Comparison of ENCODE assay signal across 20 cellular contexts in the genomic region with DNA sequence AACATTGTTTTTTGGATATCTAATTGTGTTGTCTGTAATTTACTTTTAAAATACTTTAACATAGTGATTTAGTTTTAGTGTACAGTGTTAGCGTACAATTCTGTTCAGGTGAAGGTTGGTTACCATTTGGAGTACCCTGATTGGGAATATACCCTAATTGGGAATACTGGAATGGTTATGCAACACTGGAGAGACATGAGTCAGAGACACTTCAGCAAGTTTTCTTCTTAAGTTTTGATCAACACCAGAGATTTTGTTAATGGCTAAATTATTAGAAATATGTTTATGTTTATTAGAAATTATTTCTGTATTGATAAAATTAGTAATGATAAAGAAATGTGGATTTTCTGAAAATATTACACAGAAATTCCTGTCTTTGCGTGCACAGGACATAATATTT.
DNase-seq lines count a peak whose midpoint lies in the region; ATAC-seq, FAIRE-seq and TF ChIP-seq lines count a peak whose summit lies in the region.
"Had no signal": no experiment of that assay in that cellular context is flagged by ENCODE, and none has a peak within 500 bp of the region (broad histone marks: within the 10 kb centered on the region; RNA-seq: fewer than 3 reads in every experiment).

No MANE protein-coding gene starts in this region.

- TF ChIP-seq CTCF in OCI-LY3 (IDR thresholded peaks at IDR 0.05; ENCODE audit: low read depth, low read length) = no peak
- TF ChIP-seq CTCF in bronchial epithelial cell (IDR thresholded peaks at IDR 0.05; ENCODE audit: insufficient read depth, low read length, severe bottlenecking) = no peak

- H3K27ac ChIP-seq in GM23248 = no peak overlapping the region
- H3K27ac ChIP-seq in OCI-LY3 (ENCODE audit: low read length) = peak overlapping the region; percentile 91
- H3K27ac ChIP-seq: 22Rv1, BLaER1, HL-60 had no signal

- in situ Hi-C loops in GM23248 (cut with MboI) = no loop called here

- H3K9me3 Mint-ChIP-seq in activated CD8-positive, alpha-beta T cell treated with anti-CD3 and anti-CD28 coated beads, Interleukin-2, amount 10 ng/mL, durations not matched to agents 7 days and 5 days (ENCODE audit: insufficient read depth) = no peaks in the 10 kb centered on the region
- H3K9me3 Mint-ChIP-seq in activated naive CD4-positive, alpha-beta T cell treated with anti-CD3 and anti-CD28 coated beads, Interleukin-2, amount 50 U/mL, for 72 hours = no peaks in the 10 kb centered on the region
- H3K9me3 Mint-ChIP-seq: CD14-positive monocyte had no signal

- H3K4me1 Mint-ChIP-seq in activated CD8-positive, alpha-beta T cell treated with anti-CD3 and anti-CD28 coated beads, Interleukin-2, amount 10 ng/mL, durations not matched to agents 7 days and 5 days (ENCODE audit: low read depth) = peaks cover 8% of the 10 kb centered on the region
- H3K4me1 Mint-ChIP-seq: CD14-positive monocyte had no signal

- no peaks in the 10 kb centered on the region for H3K36me3 ChIP-seq in GM23248 (ENCODE audit: low read depth)
- H3K36me3 ChIP-seq in OCI-LY3 (replicated peaks; ENCODE audit: low read depth, low read length) = no peaks in the 10 kb centered on the region
- H3K36me3 ChIP-seq in bronchial epithelial cell (ENCODE audit: control insufficient read depth, insufficient read depth, low read length) = no peaks in the 10 kb centered on the region
- H3K36me3 ChIP-seq: BLaER1, HAP-1 had no signal

- H3K27me3 ChIP-seq in GM23248 (replicated peaks; ENCODE audit: insufficient read depth) (no peaks in the 10 kb centered on the region), OCI-LY3 (ENCODE audit: low read depth, low read length) (no peaks in the 10 kb centered on the region), bronchial epithelial cell (ENCODE audit: control insufficient read depth, insufficient read depth, low read length) (no peaks in the 10 kb centered on the region)
- H3K27me3 ChIP-seq: BLaER1 had no signal

- peaks cover 13% of the 10 kb centered on the region for H3K27me3 Mint-ChIP-seq in activated CD8-positive, alpha-beta T cell treated with anti-CD3 and anti-CD28 coated beads, Interleukin-2, amount 10 ng/mL, durations not matched to agents 7 days and 5 days (ENCODE audit: low read depth)
- H3K27me3 Mint-ChIP-seq: CD4-positive, alpha-beta memory T cell had no signal

- 74 to 77% methylated on average over 2 of the region's 2 CpGs for WGBS in GM23248 (ENCODE audit: low coverage in 1 of 2, low lambda C conversion rate in 2 of 2, missing lambda C conversion rate in 2 of 2), 2 experiments

- H2AFZ ChIP-seq in GM23248 (no peak overlapping the region), OCI-LY3 (ENCODE audit: low read depth, low read length) (no peak overlapping the region)

- H3K4me1 ChIP-seq in GM23248 (ENCODE audit: insufficient read depth) = peaks cover 45% of the 10 kb centered on the region
- H3K4me1 ChIP-seq in OCI-LY3 (ENCODE audit: low read length) = peaks cover 68% of the 10 kb centered on the region
- H3K4me1 ChIP-seq: BLaER1, HAP-1 had no signal

- CTCF ChIA-PET in activated CD8-positive, alpha-beta T cell treated with anti-CD3 and anti-CD28 coated beads, Interleukin-2, amount 10 ng/mL, durations not matched to agents 7 days and 5 days (lab: Charles Lee) = interaction anchor here (0.6 to 2.0 kb wide), 3 partner anchors 11 to 114 kb away, joined by 3 to 6 read pairs (median 3); no protein-coding TSS in a partner anchor

- no peak overlapping the region for H3K9ac ChIP-seq in GM23248
- peak overlapping the region; percentile 67 for H3K9ac ChIP-seq in OCI-LY3 (ENCODE audit: low read length)
- H3K9ac ChIP-seq: BLaER1 had no signal

- no peak overlapping the region for H3K4me3 ChIP-seq in GM23248
- H3K4me3 ChIP-seq in OCI-LY3 (ENCODE audit: low read length) = peak overlapping the region; percentile 16
- H3K4me3 ChIP-seq in bronchial epithelial cell (ENCODE audit: low read depth, low read length) = no peak overlapping the region
- H3K4me3 ChIP-seq: A549, BLaER1, HAP-1 had no signal

- H3K4me3 Mint-ChIP-seq in activated CD8-positive, alpha-beta T cell treated with anti-CD3 and anti-CD28 coated beads, Interleukin-2, amount 10 ng/mL, durations not matched to agents 7 days and 5 days = no peak overlapping the region
- H3K4me3 Mint-ChIP-seq: CD14-positive monocyte; CD4-positive, alpha-beta memory T cell had no signal

- H3K4me2 ChIP-seq in GM23248 (ENCODE audit: unreplicated experiment) (no peak overlapping the region), OCI-LY3 (ENCODE audit: low read length) (peak overlapping the region; percentile 70)
- H3K4me2 ChIP-seq: A549, BLaER1 had no signal

- H4K20me1 ChIP-seq in GM23248 (ENCODE audit: insufficient read depth) (no peaks in the 10 kb centered on the region), OCI-LY3 (ENCODE audit: insufficient read depth, low read length) (no peaks in the 10 kb centered on the region)
- H4K20me1 ChIP-seq: BLaER1 had no signal

- H3K9me2 ChIP-seq in GM23248 (ENCODE audit: insufficient read depth) = no peaks in the 10 kb centered on the region

- H3K79me2 ChIP-seq in GM23248 (ENCODE audit: insufficient read depth) (no peaks in the 10 kb centered on the region), OCI-LY3 (ENCODE audit: low read length) (peaks cover 4% of the 10 kb centered on the region)

- POLR2A ChIA-PET in activated CD8-positive, alpha-beta T cell treated with anti-CD3 and anti-CD28 coated beads, Interleukin-2, amount 10 ng/mL, durations not matched to agents 7 days and 5 days (lab: Charles Lee) = no interaction called here

- ATAC-seq in activated CD8-positive, alpha-beta T cell treated with anti-CD3 and anti-CD28 coated beads, Interleukin-2, amount 10 ng/mL, durations not matched to agents 7 days and 5 days = no peak
- ATAC-seq in activated naive CD4-positive, alpha-beta T cell treated with anti-CD3 and anti-CD28 coated beads, Interleukin-2, amount 50 U/mL, for 72 hours = no peak
- ATAC-seq: A549 had no signal

- FAIRE-seq in bronchial epithelial cell (lab: Jason Lieb, UNC) = no peak
- FAIRE-seq: GM12892, GM18507 had no signal

- no peaks in the 10 kb centered on the region for H3K9me3 ChIP-seq in GM23248 (ENCODE audit: low read depth)
- no peaks in the 10 kb centered on the region for H3K9me3 ChIP-seq in OCI-LY3 (ENCODE audit: insufficient read depth, low read length)
- H3K9me3 ChIP-seq: A549, BLaER1 had no signal

- DNase-seq in GM23248 (peak; percentile 27), bronchial epithelial cell (ENCODE audit: low read depth) (peak; percentile 69), renal cortical epithelial cell (ENCODE audit: low read depth) (peak; percentile 55), AML-193 (lab: John Stamatoyannopoulos, UW) (no peak)
- DNase-seq in activated CD8-positive, alpha-beta T cell treated with anti-CD3 and anti-CD28 coated beads, Interleukin-2, amount 10 ng/mL, durations not matched to agents 7 days and 5 days = no peak
- no peak for DNase-seq in activated naive CD4-positive, alpha-beta T cell treated with anti-CD3 and anti-CD28 coated beads, Interleukin-2, amount 50 U/mL, for 72 hours (ENCODE audit: low spot score in 2 of 2)
- DNase-seq: CD4-positive, alpha-beta memory T cell; DMS153; DMS79; GDM1; KG1 had no signal

- H3K36me3 Mint-ChIP-seq in activated CD8-positive, alpha-beta T cell treated with anti-CD3 and anti-CD28 coated beads, Interleukin-2, amount 10 ng/mL, durations not matched to agents 7 days and 5 days (ENCODE audit: low read depth) = no peaks in the 10 kb centered on the region
- H3K36me3 Mint-ChIP-seq in activated naive CD4-positive, alpha-beta T cell treated with anti-CD3 and anti-CD28 coated beads, Interleukin-2, amount 50 U/mL, for 72 hours = no peaks in the 10 kb centered on the region
- H3K36me3 Mint-ChIP-seq: CD14-positive monocyte; CD4-positive, alpha-beta memory T cell had no signal

- no peak overlapping the region for H3K27ac Mint-ChIP-seq in activated CD8-positive, alpha-beta T cell treated with anti-CD3 and anti-CD28 coated beads, Interleukin-2, amount 10 ng/mL, durations not matched to agents 7 days and 5 days
- H3K27ac Mint-ChIP-seq in activated naive CD4-positive, alpha-beta T cell treated with anti-CD3 and anti-CD28 coated beads, Interleukin-2, amount 50 U/mL, for 72 hours = no peak overlapping the region
- H3K27ac Mint-ChIP-seq: CD14-positive monocyte; CD4-positive, alpha-beta memory T cell had no signal

- peaks cover 13% of the 10 kb centered on the region for H3F3A ChIP-seq in GM23248 (ENCODE audit: insufficient read depth)

Comparison
In these comparisons a context has a peak if more than half of its experiments do, and no peak if none do; other contexts are left out.
1. DNase-seq: peak in GM23248 (single experiment), bronchial epithelial cell (single experiment) and renal cortical epithelial cell (single experiment); none in AML-193 (0 of 2), activated CD8-positive, alpha-beta T cell treated with anti-CD3 and anti-CD28 coated beads, Interleukin-2, amount 10 ng/mL, durations not matched to agents 7 days and 5 days (single experiment) and activated naive CD4-positive, alpha-beta T cell treated with anti-CD3 and anti-CD28 coated beads, Interleukin-2, amount 50 U/mL, for 72 hours (0 of 2).